Comparison of ENCODE assay signal across 2 cellular contexts in the genomic region with DNA sequence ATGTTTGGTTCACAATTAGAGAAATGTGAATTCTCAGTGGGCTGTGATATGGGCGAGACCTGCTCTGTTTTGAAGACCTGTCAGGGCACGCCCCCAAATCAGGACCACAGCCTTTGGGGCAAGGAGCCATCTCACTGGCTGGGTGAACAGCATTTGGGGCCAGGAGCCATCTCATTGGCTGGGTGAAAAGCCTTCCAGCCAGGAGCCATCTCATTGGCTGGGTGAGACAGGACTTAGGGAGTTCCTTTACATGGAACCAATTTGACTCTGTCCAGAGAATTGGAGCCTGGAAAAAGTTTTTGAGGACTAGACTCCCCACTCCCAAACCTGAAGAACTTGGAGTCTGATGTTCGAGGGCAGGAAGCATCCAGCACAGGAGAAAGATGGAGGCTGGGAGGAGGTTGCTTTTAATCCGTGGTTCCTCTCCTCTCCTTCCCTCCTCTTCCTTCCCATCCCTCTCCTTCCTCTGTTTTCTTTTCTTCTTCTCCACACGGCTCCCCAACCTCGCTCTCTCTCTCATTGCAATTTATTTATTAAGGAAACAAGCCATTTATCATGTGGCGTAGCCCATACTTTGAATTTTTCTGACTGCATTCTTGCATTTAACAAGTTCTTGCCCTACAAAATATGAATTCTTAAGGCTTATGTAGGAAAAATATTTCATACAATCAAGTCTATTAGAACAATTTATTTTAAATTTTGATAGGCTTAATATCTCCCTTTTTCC.
TF ChIP-seq lines count a peak whose summit lies in the region.

No MANE protein-coding gene starts in this region.

TF ChIP-seq in IMR-90, 13 proteins besides CTCF, POLR2A, EP300 and RAD21:
- TF ChIP-seq CHD1 (IDR thresholded peaks at IDR 0.05; ENCODE audit: low read depth, low read length) (no peak), BHLHE40 (IDR thresholded peaks at IDR 0.05; ENCODE audit: low read depth, low read length) (no peak), RCOR1 (IDR thresholded peaks at IDR 0.05; ENCODE audit: insufficient replicate concordance, low read length) (no peak), MXI1 (IDR thresholded peaks at IDR 0.05; ENCODE audit: borderline replicate concordance, low read depth, low read length) (no peak), RFX5 (IDR thresholded peaks at IDR 0.05; ENCODE audit: low read depth, low read length) (no peak), FOS (IDR thresholded peaks at IDR 0.05; ENCODE audit: low read depth, low read length) (no peak), MAFK (IDR thresholded peaks at IDR 0.05; ENCODE audit: low read depth, low read length) (no peak), MAZ (IDR thresholded peaks at IDR 0.05; ENCODE audit: borderline replicate concordance, low read depth, low read length) (no peak), NFE2L2 (IDR thresholded peaks at IDR 0.05; ENCODE audit: low read depth, low read length) (no peak), CEBPB (IDR thresholded peaks at IDR 0.05; ENCODE audit: low read depth, low read length) (no peak), SMC3 (IDR thresholded peaks at IDR 0.05; ENCODE audit: low read depth, low read length) (no peak)
- TF ChIP-seq, protein P1, sequence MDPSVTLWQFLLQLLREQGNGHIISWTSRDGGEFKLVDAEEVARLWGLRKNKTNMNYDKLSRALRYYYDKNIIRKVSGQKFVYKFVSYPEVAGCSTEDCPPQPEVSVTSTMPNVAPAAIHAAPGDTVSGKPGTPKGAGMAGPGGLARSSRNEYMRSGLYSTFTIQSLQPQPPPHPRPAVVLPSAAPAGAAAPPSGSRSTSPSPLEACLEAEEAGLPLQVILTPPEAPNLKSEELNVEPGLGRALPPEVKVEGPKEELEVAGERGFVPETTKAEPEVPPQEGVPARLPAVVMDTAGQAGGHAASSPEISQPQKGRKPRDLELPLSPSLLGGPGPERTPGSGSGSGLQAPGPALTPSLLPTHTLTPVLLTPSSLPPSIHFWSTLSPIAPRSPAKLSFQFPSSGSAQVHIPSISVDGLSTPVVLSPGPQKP (IDR thresholded peaks at IDR 0.05; ENCODE audit: borderline replicate concordance, low read depth, low read length): no peak
- TF ChIP-seq, protein P2, sequence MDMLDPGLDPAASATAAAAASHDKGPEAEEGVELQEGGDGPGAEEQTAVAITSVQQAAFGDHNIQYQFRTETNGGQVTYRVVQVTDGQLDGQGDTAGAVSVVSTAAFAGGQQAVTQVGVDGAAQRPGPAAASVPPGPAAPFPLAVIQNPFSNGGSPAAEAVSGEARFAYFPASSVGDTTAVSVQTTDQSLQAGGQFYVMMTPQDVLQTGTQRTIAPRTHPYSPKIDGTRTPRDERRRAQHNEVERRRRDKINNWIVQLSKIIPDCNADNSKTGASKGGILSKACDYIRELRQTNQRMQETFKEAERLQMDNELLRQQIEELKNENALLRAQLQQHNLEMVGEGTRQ (IDR thresholded peaks at IDR 0.05; ENCODE audit: low read depth, low read length): no peak

TF ChIP-seq in K562, 482 proteins besides CTCF, POLR2A, EP300 and RAD21:
- TF ChIP-seq ZNF586 (CRISPR knock-in tag; conservative IDR thresholded peaks at IDR 0.05): no peak
- TF ChIP-seq PRMT5 (CRISPR knock-in tag; IDR thresholded peaks at IDR 0.05): no peak
- TF ChIP-seq, protein P3, sequence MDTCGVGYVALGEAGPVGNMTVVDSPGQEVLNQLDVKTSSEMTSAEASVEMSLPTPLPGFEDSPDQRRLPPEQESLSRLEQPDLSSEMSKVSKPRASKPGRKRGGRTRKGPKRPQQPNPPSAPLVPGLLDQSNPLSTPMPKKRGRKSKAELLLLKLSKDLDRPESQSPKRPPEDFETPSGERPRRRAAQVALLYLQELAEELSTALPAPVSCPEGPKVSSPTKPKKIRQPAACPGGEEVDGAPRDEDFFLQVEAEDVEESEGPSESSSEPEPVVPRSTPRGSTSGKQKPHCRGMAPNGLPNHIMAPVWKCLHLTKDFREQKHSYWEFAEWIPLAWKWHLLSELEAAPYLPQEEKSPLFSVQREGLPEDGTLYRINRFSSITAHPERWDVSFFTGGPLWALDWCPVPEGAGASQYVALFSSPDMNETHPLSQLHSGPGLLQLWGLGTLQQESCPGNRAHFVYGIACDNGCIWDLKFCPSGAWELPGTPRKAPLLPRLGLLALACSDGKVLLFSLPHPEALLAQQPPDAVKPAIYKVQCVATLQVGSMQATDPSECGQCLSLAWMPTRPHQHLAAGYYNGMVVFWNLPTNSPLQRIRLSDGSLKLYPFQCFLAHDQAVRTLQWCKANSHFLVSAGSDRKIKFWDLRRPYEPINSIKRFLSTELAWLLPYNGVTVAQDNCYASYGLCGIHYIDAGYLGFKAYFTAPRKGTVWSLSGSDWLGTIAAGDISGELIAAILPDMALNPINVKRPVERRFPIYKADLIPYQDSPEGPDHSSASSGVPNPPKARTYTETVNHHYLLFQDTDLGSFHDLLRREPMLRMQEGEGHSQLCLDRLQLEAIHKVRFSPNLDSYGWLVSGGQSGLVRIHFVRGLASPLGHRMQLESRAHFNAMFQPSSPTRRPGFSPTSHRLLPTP (IDR thresholded peaks at IDR 0.05; ENCODE audit: borderline replicate concordance, extremely low read depth, insufficient read length): no peak
- TF ChIP-seq, protein P4, sequence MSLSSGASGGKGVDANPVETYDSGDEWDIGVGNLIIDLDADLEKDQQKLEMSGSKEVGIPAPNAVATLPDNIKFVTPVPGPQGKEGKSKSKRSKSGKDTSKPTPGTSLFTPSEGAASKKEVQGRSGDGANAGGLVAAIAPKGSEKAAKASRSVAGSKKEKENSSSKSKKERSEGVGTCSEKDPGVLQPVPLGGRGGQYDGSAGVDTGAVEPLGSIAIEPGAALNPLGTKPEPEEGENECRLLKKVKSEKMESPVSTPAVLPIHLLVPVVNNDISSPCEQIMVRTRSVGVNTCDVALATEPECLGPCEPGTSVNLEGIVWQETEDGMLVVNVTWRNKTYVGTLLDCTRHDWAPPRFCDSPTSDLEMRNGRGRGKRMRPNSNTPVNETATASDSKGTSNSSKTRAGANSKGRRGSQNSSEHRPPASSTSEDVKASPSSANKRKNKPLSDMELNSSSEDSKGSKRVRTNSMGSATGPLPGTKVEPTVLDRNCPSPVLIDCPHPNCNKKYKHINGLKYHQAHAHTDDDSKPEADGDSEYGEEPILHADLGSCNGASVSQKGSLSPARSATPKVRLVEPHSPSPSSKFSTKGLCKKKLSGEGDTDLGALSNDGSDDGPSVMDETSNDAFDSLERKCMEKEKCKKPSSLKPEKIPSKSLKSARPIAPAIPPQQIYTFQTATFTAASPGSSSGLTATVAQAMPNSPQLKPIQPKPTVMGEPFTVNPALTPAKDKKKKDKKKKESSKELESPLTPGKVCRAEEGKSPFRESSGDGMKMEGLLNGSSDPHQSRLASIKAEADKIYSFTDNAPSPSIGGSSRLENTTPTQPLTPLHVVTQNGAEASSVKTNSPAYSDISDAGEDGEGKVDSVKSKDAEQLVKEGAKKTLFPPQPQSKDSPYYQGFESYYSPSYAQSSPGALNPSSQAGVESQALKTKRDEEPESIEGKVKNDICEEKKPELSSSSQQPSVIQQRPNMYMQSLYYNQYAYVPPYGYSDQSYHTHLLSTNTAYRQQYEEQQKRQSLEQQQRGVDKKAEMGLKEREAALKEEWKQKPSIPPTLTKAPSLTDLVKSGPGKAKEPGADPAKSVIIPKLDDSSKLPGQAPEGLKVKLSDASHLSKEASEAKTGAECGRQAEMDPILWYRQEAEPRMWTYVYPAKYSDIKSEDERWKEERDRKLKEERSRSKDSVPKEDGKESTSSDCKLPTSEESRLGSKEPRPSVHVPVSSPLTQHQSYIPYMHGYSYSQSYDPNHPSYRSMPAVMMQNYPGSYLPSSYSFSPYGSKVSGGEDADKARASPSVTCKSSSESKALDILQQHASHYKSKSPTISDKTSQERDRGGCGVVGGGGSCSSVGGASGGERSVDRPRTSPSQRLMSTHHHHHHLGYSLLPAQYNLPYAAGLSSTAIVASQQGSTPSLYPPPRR (CRISPR knock-in tag; IDR thresholded peaks at IDR 0.05; ENCODE audit: borderline replicate concordance): no peak
